Comparison of ENCODE assay signal across 1 cellular context in genomic region chr17:50531428-50532025, GRCh38.
TF ChIP-seq lines count a peak whose summit lies in the region.

No MANE protein-coding gene starts in this region.

TF ChIP-seq in HEK293, 187 proteins besides CTCF, POLR2A, EP300 and RAD21 (continued from another document):
- TF ChIP-seq ZBTB20 (tag by site-specific recombination; IDR thresholded peaks at IDR 0.05) (peak; percentile 95), ZNF148 (tag by site-specific recombination; IDR thresholded peaks at IDR 0.05; ENCODE audit: borderline replicate concordance) (no peak), ZFHX2 (tag by site-specific recombination; conservative IDR thresholded peaks at IDR 0.05) (0 out of 2 replicates have a peak, but pooled peaks have one; percentile 13)
